In the genomic region with DNA sequence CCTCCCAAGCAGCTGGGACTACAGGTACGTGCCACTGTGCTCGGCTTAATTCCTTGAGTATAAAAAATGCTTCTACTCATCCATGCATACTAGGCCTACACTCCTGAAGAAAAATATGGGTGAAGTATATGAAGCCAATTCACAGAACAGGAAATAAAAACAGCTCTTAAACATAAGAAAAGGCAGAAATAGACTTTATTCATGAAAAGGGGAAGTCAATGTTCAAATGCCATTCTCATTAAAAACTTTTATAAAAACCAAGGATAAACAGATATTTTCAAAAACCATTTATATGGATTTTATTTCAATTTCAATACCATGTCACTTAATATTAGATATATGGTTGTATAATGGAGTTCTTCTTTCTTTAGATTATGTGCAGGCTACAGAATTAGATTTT, we compare ENCODE assay signal across 23 cellular contexts.
"Had no signal": no experiment of that assay in that cellular context is flagged by ENCODE, and none has a peak within 500 bp of the region (broad histone marks: within the 10 kb centered on the region; RNA-seq: fewer than 3 reads in every experiment).

No MANE protein-coding gene starts in this region.

- H3K4me3 Mint-ChIP-seq: activated CD4-positive, alpha-beta T cell treated with anti-CD3 and anti-CD28 coated beads, Interleukin-2, amount 10 ng/mL, durations not matched to agents 7 days and 5 days; activated CD8-positive, alpha-beta T cell treated with anti-CD3 and anti-CD28 coated beads, Interleukin-2, amount 10 ng/mL, durations not matched to agents 7 days and 5 days; activated naive CD8-positive, alpha-beta T cell treated with anti-CD3 and anti-CD28 coated beads for 36 hours; activated T-cell treated with anti-CD3 and anti-CD28 coated beads, Interleukin-2, amount 50 U/mL, for 4 hours; dendritic cell treated with granulocyte-macrophage colony-stimulating factor and Interleukin-4, amounts not matched to agents 40 ng/mL and 50 ng/mL, for 4 days; immature natural killer cell; neural progenitor cell; stimulated activated naive CD8-positive, alpha-beta T cell treated with anti-CD3 and anti-CD28 coated beads, Interleukin-15, Interleukin-2, amounts not matched to agents 100 ng/mL and 50 ng/mL, for 24 hours had no signal

- H3K27ac Mint-ChIP-seq: activated CD4-positive, alpha-beta T cell treated with anti-CD3 and anti-CD28 coated beads, Interleukin-2, amount 10 ng/mL, durations not matched to agents 7 days and 5 days; activated CD8-positive, alpha-beta T cell treated with anti-CD3 and anti-CD28 coated beads, Interleukin-2, amount 10 ng/mL, durations not matched to agents 7 days and 5 days; neural progenitor cell had no signal

- H3K27me3 Mint-ChIP-seq: activated CD4-positive, alpha-beta T cell treated with anti-CD3 and anti-CD28 coated beads, Interleukin-2, amount 10 ng/mL, durations not matched to agents 7 days and 5 days; activated naive CD8-positive, alpha-beta T cell treated with anti-CD3 and anti-CD28 coated beads for 36 hours; dendritic cell treated with granulocyte-macrophage colony-stimulating factor and Interleukin-4, amounts not matched to agents 40 ng/mL and 50 ng/mL, for 4 days; stimulated activated naive CD8-positive, alpha-beta T cell treated with anti-CD3 and anti-CD28 coated beads, Interleukin-15, Interleukin-2, amounts not matched to agents 100 ng/mL and 50 ng/mL, for 24 hours had no signal

- H3K4me3 ChIP-seq: cardiac muscle cell, esophagus squamous epithelium, heart right ventricle, left ventricle myocardium inferior, neural progenitor cell, prostate gland, right atrium auricular region, vagina had no signal

- H3K27me3 ChIP-seq: cardiac muscle cell, esophagus squamous epithelium, heart right ventricle, neural progenitor cell, right atrium auricular region, vagina had no signal

- H3K27ac ChIP-seq: cardiac muscle cell, esophagus squamous epithelium, heart right ventricle, left ventricle myocardium inferior, neural progenitor cell, prostate gland, right atrium auricular region, vagina had no signal

- DNase-seq: activated CD4-positive, alpha-beta T cell treated with anti-CD3 and anti-CD28 coated beads, Interleukin-2, amount 10 ng/mL, durations not matched to agents 7 days and 5 days; activated CD8-positive, alpha-beta T cell treated with anti-CD3 and anti-CD28 coated beads, Interleukin-2, amount 10 ng/mL, durations not matched to agents 7 days and 5 days; activated naive CD8-positive, alpha-beta T cell treated with anti-CD3 and anti-CD28 coated beads for 36 hours; activated T-cell treated with anti-CD3 and anti-CD28 coated beads, Interleukin-2, amount 50 U/mL, for 4 hours; amniotic stem cell; effector CD8-positive, alpha-beta T cell; esophagus squamous epithelium; heart right ventricle; immature natural killer cell; kidney glomerular epithelial cell; left ventricle myocardium inferior; mammary epithelial cell; T-helper 9 cell; trophoblast cell had no signal

- ATAC-seq: activated CD4-positive, CD25-positive, alpha-beta regulatory T cell treated with anti-CD3 and anti-CD28 coated beads, Interleukin-2, amount 50 U/mL, for 24 hours; activated CD8-positive, alpha-beta T cell treated with anti-CD3 and anti-CD28 coated beads, Interleukin-2, amount 10 ng/mL, durations not matched to agents 7 days and 5 days; activated T-cell treated with anti-CD3 and anti-CD28 coated beads, Interleukin-2, amount 50 U/mL, for 4 hours; heart right ventricle had no signal

- H3K4me1 Mint-ChIP-seq: neural progenitor cell had no signal

- H3K9me3 Mint-ChIP-seq: dendritic cell treated with granulocyte-macrophage colony-stimulating factor and Interleukin-4, amounts not matched to agents 40 ng/mL and 50 ng/mL, for 4 days; immature natural killer cell; stimulated activated naive CD8-positive, alpha-beta T cell treated with anti-CD3 and anti-CD28 coated beads, Interleukin-15, Interleukin-2, amounts not matched to agents 100 ng/mL and 50 ng/mL, for 24 hours had no signal

- H3K36me3 ChIP-seq: cardiac muscle cell, neural progenitor cell, prostate gland, vagina had no signal

- H3K9me3 ChIP-seq: esophagus squamous epithelium, left ventricle myocardium inferior, prostate gland, right atrium auricular region, vagina had no signal

- H3K4me2 ChIP-seq: neural progenitor cell had no signal

- H3K4me1 ChIP-seq: esophagus squamous epithelium, left ventricle myocardium inferior, neural progenitor cell, prostate gland, right atrium auricular region, vagina had no signal

- FAIRE-seq: endothelial cell of umbilical vein had no signal

- H2AFZ ChIP-seq: neural progenitor cell had no signal

- H3K9ac ChIP-seq: neural progenitor cell had no signal
